Comparison of ENCODE assay signal across 1 cellular context in genomic region chr20:2603816-2604505, GRCh38.
TF ChIP-seq lines count a peak whose summit lies in the region.

No MANE protein-coding gene starts in this region.

TF ChIP-seq in IMR-90, 13 proteins besides CTCF, POLR2A, EP300 and RAD21 (continued from another document):
- TF ChIP-seq USF2 (IDR thresholded peaks at IDR 0.05; ENCODE audit: low read depth, low read length) (no peak), NFE2L2 (IDR thresholded peaks at IDR 0.05; ENCODE audit: low read depth, low read length) (no peak), SMC3 (IDR thresholded peaks at IDR 0.05; ENCODE audit: low read depth, low read length) (no peak), MXI1 (IDR thresholded peaks at IDR 0.05; ENCODE audit: borderline replicate concordance, low read depth, low read length) (no peak), CEBPB (IDR thresholded peaks at IDR 0.05; ENCODE audit: low read depth, low read length) (no peak), BHLHE40 (IDR thresholded peaks at IDR 0.05; ENCODE audit: low read depth, low read length) (no peak), CHD1 (IDR thresholded peaks at IDR 0.05; ENCODE audit: low read depth, low read length) (no peak)
